ENCODE assay signal across 8 cellular contexts in genomic region chr1:26034504-26035202, GRCh38. TPM values are rescaled to one million over a fixed set of nuclear protein-coding genes. Genes with fewer than 3 reads are reported as not detected.
DNase-seq lines count a peak whose midpoint lies in the region; ATAC-seq, FAIRE-seq and TF ChIP-seq lines count a peak whose summit lies in the region.

No MANE protein-coding gene starts in this region.

- peak overlapping the region; percentile 53 to 87; a peak in 5 of 6 replicates for H3K27ac ChIP-seq in A549
- no peak overlapping the region for H3K27ac ChIP-seq in HL-60 (replicated peaks)
- H3K27ac ChIP-seq in GM12878 (ENCODE audit: control insufficient read depth, insufficient read depth) = no peak overlapping the region
- H3K27ac ChIP-seq in mesendoderm (ENCODE audit: low read depth, low read length) = no peak overlapping the region

- no peak for TF ChIP-seq CTCF in A549 (IDR thresholded peaks at IDR 0.05)
- TF ChIP-seq CTCF in HL-60 (IDR thresholded peaks at IDR 0.05; ENCODE audit: insufficient read depth, low read length) = no peak
- no peak for TF ChIP-seq CTCF in GM12878 (IDR thresholded peaks at IDR 0.05 in 2 of 3, conservative IDR thresholded peaks at IDR 0.05 in 1 of 3; ENCODE audit: control insufficient read depth in 2 of 3, extremely low read depth in 1 of 3, insufficient read depth in 1 of 3, low read depth in 3 of 3, low read length in 3 of 3)

- 71% methylated on average over 3 of the region's 15 CpGs for WGBS in A549 (ENCODE audit: missing lambda C conversion rate)
- WGBS in GM12878 (ENCODE audit: insufficient coverage, insufficient replicate concordance, low lambda C conversion rate, missing lambda C conversion rate) = 29% methylated on average over 15 of the region's 15 CpGs
- no CpG with 5 or more reads among the region's 15 CpGs for WGBS in mesendoderm (ENCODE audit: extremely low coverage, insufficient coverage, low lambda C conversion rate)

- no peak overlapping the region for H2BK15ac ChIP-seq in mesendoderm (replicated peaks; ENCODE audit: low read depth)

- peak overlapping the region; percentile 88 for H2AFZ ChIP-seq in GM12878 (ENCODE audit: control insufficient read depth, low read depth, low read length)

- H4K8ac ChIP-seq in mesendoderm (ENCODE audit: low read depth, low read length) = no peak overlapping the region

- no peak for TF ChIP-seq EP300 in A549 (IDR thresholded peaks at IDR 0.05)
- TF ChIP-seq EP300 in GM12878 (IDR thresholded peaks at IDR 0.05; ENCODE audit: borderline replicate concordance in 1 of 2, control insufficient read depth in 1 of 2, low read depth in 2 of 2, low read length in 2 of 2) = no peak

- H3K79me1 ChIP-seq in mesendoderm (ENCODE audit: low read length) = no peaks in the 10 kb centered on the region

- intact Hi-C loops in GM12878 (cut with micrococcal nuclease; ENCODE audit: unreplicated experiment) = loop anchor here (5.0 kb wide), 2 partner anchors 73 to 113 kb away; no protein-coding TSS in a partner anchor

- no peaks in the 10 kb centered on the region for H4K20me1 ChIP-seq in GM12878 (ENCODE audit: control insufficient read depth, insufficient read depth)

- no peak for FAIRE-seq in A549 (lab: Jason Lieb, UNC)
- no peak for FAIRE-seq in GM12878 (lab: Jason Lieb, UNC)

- H3K4me1 ChIP-seq in A549 (peaks cover 11% of the 10 kb centered on the region), GM12878 (ENCODE audit: control insufficient read depth, insufficient read depth, low read length) (peaks cover 10% of the 10 kb centered on the region; the same call in 1 of the 2 replicates), mesendoderm (ENCODE audit: control insufficient read depth, low read depth, low read length) (no peaks in the 10 kb centered on the region)

- H3K9ac ChIP-seq in GM12878 (ENCODE audit: control insufficient read depth, insufficient read depth, low read length) (peak overlapping the region; percentile 43; the same call in 1 of the 2 replicates), mesendoderm (ENCODE audit: low read length) (peak overlapping the region; percentile 75)

- peak overlapping the region; percentile 9 for H3K4ac ChIP-seq in mesendoderm (ENCODE audit: low read depth, low read length)

- H3K9me3 ChIP-seq in A549 = no peaks in the 10 kb centered on the region
- H3K9me3 ChIP-seq in GM12878 (replicated peaks; ENCODE audit: control insufficient read depth, insufficient read depth, low read length) = 0 out of 3 replicates have a peak, but pooled peaks cover 2% of the 10 kb centered on the region

- no peak overlapping the region for H3K23ac ChIP-seq in mesendoderm (ENCODE audit: low read length)

- H3K27me3 ChIP-seq in HL-60 (ENCODE audit: insufficient read depth, poor library complexity, severe bottlenecking) (peaks cover 2% of the 10 kb centered on the region), GM12878 (replicated peaks in 1 of 2; ENCODE audit: control insufficient read depth in 2 of 2, insufficient read depth in 2 of 2, low read length in 1 of 2) (peaks cover 0 to 2% of the 10 kb centered on the region in 2 experiments), mesendoderm (ENCODE audit: insufficient read depth, low read length, poor library complexity) (no peaks in the 10 kb centered on the region)

- no peak overlapping the region for H2AK5ac ChIP-seq in mesendoderm (ENCODE audit: low read length)

- H3K79me2 ChIP-seq in GM12878 (ENCODE audit: control insufficient read depth, insufficient read depth, low read length) (no peaks in the 10 kb centered on the region), mesendoderm (ENCODE audit: control insufficient read depth, insufficient read depth, low read length) (no peaks in the 10 kb centered on the region)

- TF ChIP-seq RAD21 in A549 (conservative IDR thresholded peaks at IDR 0.05 in 1 of 2, IDR thresholded peaks at IDR 0.05 in 1 of 2) (no peak), GM12878 (IDR thresholded peaks at IDR 0.05; ENCODE audit: insufficient read depth, low read depth, low read length) (no peak)

- in situ Hi-C loops in GM12878 (cut with MboI) = no loop called here

- H2BK120ac ChIP-seq in mesendoderm (ENCODE audit: low read depth, low read length) = no peak overlapping the region

- POLR2A ChIA-PET in A549 (lab: Yijun Ruan, JAX) (no interaction called here), GM12878 (lab: Charles Lee) (no interaction called here)

- no peaks in the 10 kb centered on the region for H3K36me3 ChIP-seq in GM12878 (ENCODE audit: control insufficient read depth in 2 of 2, insufficient read depth in 2 of 2, low read length in 1 of 2)
- H3K36me3 ChIP-seq in mesendoderm (ENCODE audit: control insufficient read depth, insufficient read depth, low read length) = no peaks in the 10 kb centered on the region

- CTCF ChIA-PET in A549 (lab: Yijun Ruan, JAX) (interaction anchor here (0.6 to 3.1 kb wide), 26 partner anchors 8 to 382 kb away, joined by 3 to 30 read pairs (median 4); partner anchors contain the start of genes EXTL1, SLC30A2 and ZNF593), GM12878 (lab: Yijun Ruan, JAX) (interaction anchor here (0.6 to 4.2 kb wide), 9 partner anchors 13 to 199 kb away, joined by 3 to 35 read pairs (median 4); partner anchors contain the start of genes EXTL1 and ZNF593)

- peak overlapping the region; percentile 93 for H3K56ac ChIP-seq in mesendoderm (ENCODE audit: low read length)

- ATAC-seq in A549 (peak; percentile 14 to 63; a peak in 3 of 6 replicates), GM12878 (no peak)

- RAD21 ChIA-PET in GM12878 (lab: Charles Lee; ENCODE audit: unreplicated experiment) = interaction anchor here (1.1 to 1.3 kb wide), 2 partner anchors 138 to 139 kb away, joined by 3 read pairs; no protein-coding TSS in a partner anchor

- SMC1A ChIA-PET in GM12878 (lab: Charles Lee; ENCODE audit: uncharacterized antibody, unreplicated experiment) = interaction anchor here (0.9 to 2.2 kb wide), 3 partner anchors 78 to 139 kb away, joined by 3 to 8 read pairs (median 3); no protein-coding TSS in a partner anchor

- H3K18ac ChIP-seq in mesendoderm (ENCODE audit: low read length) = peak overlapping the region; percentile 22

- no TSS peak for BruUV-seq in GM12878 (replicated peaks; lab: Mats Ljungman, UMichigan)

- H2BK5ac ChIP-seq in mesendoderm (ENCODE audit: low read length) = no peak overlapping the region

- TF ChIP-seq POLR2A in A549 (IDR thresholded peaks at IDR 0.05; ENCODE audit: low read length) = no peak
- TF ChIP-seq POLR2A in GM12878 (IDR thresholded peaks at IDR 0.05; ENCODE audit: low read depth, low read length) = no peak

- DNase-seq in A549 (ENCODE audit: low read depth in 1 of 2, low spot score in 1 of 2) = peak in 1 of 2 experiments; percentile 33
- DNase-seq in HL-60 (ENCODE audit: low read depth in 1 of 2, low spot score in 1 of 2) = no peak
- no peak for DNase-seq in GM12878 (ENCODE audit: low read depth, low spot score)
- DNase-seq in mesendoderm = no peak
- DNase-seq in DMS153 treated with DMSO at 0.1 percent for 48 hours (lab: John Stamatoyannopoulos, UW; ENCODE audit: unreplicated experiment) = no peak
- DNase-seq in ecto neural progenitor cell (ENCODE audit: low spot score) = no peak
- DNase-seq in AG20443 (ENCODE audit: low spot score) = no peak
- DNase-seq in AG08395 (ENCODE audit: low spot score) = no peak

- H3K4me2 ChIP-seq in A549 (peak overlapping the region; percentile 99), GM12878 (ENCODE audit: control insufficient read depth, insufficient read depth) (peak overlapping the region; percentile 100), mesendoderm (ENCODE audit: low read length) (peak overlapping the region; percentile 88)

- peak overlapping the region; percentile 70 for H3K4me3 ChIP-seq in A549
- H3K4me3 ChIP-seq in HL-60 (replicated peaks; ENCODE audit: insufficient read depth, low read length) = peak overlapping the region; percentile 83
- peak overlapping the region; percentile 86 for H3K4me3 ChIP-seq in GM12878
- peak overlapping the region; percentile 45 for H3K4me3 ChIP-seq in mesendoderm (ENCODE audit: low read length)

- H4K5ac ChIP-seq in mesendoderm (ENCODE audit: low read length) = no peak overlapping the region

RNA-seq across cellular contexts. Expression of gene SLC30A2, which starts 11.3 kb away (rescaled TPM):
- polyA plus RNA-seq in A549 (2011; rRNA removed) (not detected in 2 replicates), A549 (2017; fragmentation: RNase III; extraction: RNeasy Plus Mini Kit Qiagen cat#74134 plus additional on column Dnase treatment) (not detected in 3 replicates), GM12878 (2011; rRNA removed) (not detected in 2 replicates), GM12878 (2014; fragmentation: Illumina TruSeq; extraction: Trizol) (not detected in 2 replicates), GM12878 (2014; fragmentation: Nextera tagmentation; extraction: Ambion mirVana) (not detected), GM12878 (2014; rRNA removed) (not detected in 2 replicates), GM12878 (2016; fragmentation: Nextera tagmentation; extraction: Ambion mirVana) (not detected)
- not detected in 2 replicates for polyA plus RNA-seq in A549 (2012; cell fraction: cytosol; rRNA removed)
- polyA plus RNA-seq in A549 (2012; cell fraction: nucleus; rRNA removed) = not detected in 2 replicates
- not detected in 2 replicates for polyA minus RNA-seq in A549 (2011; rRNA and poly(A)+ RNA removed)
- total RNA-seq in GM12878 (2013; cell fraction: nucleolus; rRNA removed) = not detected in 2 replicates
- total RNA-seq in GM12878 (2014; rRNA removed) (not detected in 2 replicates), GM12878 (2014; rRNA removed; fragmentation: Illumina TruSeq; extraction: Trizol) (not detected in 2 replicates), GM12878 (2021) (0.13 TPM in 1 of 2 replicates, not detected in the other)
- polyA plus RNA-seq in GM12878 (2011; ENCODE audit: low read depth) = not detected
- polyA plus RNA-seq in GM12878 (2011; cell fraction: cytosol; rRNA removed) = not detected in 2 replicates
- polyA plus RNA-seq in GM12878 (2011; cell fraction: nucleus; rRNA removed) = not detected in 2 replicates
- polyA plus RNA-seq in GM12878 (2012) = not detected in 2 replicates
- not detected in 2 replicates for polyA minus RNA-seq in GM12878 (2011; rRNA and poly(A)+ RNA removed)
- not detected in 2 replicates for polyA minus RNA-seq in GM12878 (2011; cell fraction: cytosol; rRNA and poly(A)+ RNA removed)
- polyA minus RNA-seq in GM12878 (2011; cell fraction: nucleus; rRNA and poly(A)+ RNA removed) = not detected in 2 replicates
- polyA plus RNA-seq in mesendoderm (2013, experiment 1 of 2) = 0.35 TPM
- polyA plus RNA-seq in mesendoderm (2013, experiment 2 of 2) = 0.41 TPM

RNA-seq across cellular contexts. Expression of gene EXTL1, which starts 13.1 kb away (rescaled TPM):
- 0.03 and 0.09 TPM in 2 replicates for polyA plus RNA-seq in A549 (2011; rRNA removed)
- polyA plus RNA-seq in A549 (2012; cell fraction: cytosol; rRNA removed) = 0.03 TPM in 2 replicates
- polyA plus RNA-seq in A549 (2012; cell fraction: nucleus; rRNA removed) = 0.09 and 0.10 TPM in 2 replicates
- 0.04 to 0.07 TPM in 2 of 3 replicates, not detected in the other for polyA plus RNA-seq in A549 (2017; fragmentation: RNase III; extraction: RNeasy Plus Mini Kit Qiagen cat#74134 plus additional on column Dnase treatment)
- polyA minus RNA-seq in A549 (2011; rRNA and poly(A)+ RNA removed) = 0.15 TPM in 1 of 2 replicates, not detected in the other
- total RNA-seq in GM12878 (2013; cell fraction: nucleolus; rRNA removed) = not detected in 2 replicates
- not detected in 2 replicates for total RNA-seq in GM12878 (2014; rRNA removed)
- not detected in 2 replicates for total RNA-seq in GM12878 (2014; rRNA removed; fragmentation: Illumina TruSeq; extraction: Trizol)
- not detected in 2 replicates for total RNA-seq in GM12878 (2021)
- polyA plus RNA-seq in GM12878 (2011; ENCODE audit: low read depth) = not detected
- not detected in 2 replicates for polyA plus RNA-seq in GM12878 (2011; rRNA removed)
- polyA plus RNA-seq in GM12878 (2011; cell fraction: cytosol; rRNA removed) = not detected in 2 replicates
- polyA plus RNA-seq in GM12878 (2011; cell fraction: nucleus; rRNA removed) = not detected in 2 replicates
- not detected in 2 replicates for polyA plus RNA-seq in GM12878 (2012)
- not detected in 2 replicates for polyA plus RNA-seq in GM12878 (2014; fragmentation: Illumina TruSeq; extraction: Trizol)
- not detected for polyA plus RNA-seq in GM12878 (2014; fragmentation: Nextera tagmentation; extraction: Ambion mirVana)
- polyA plus RNA-seq in GM12878 (2014; rRNA removed) = not detected in 2 replicates
- not detected for polyA plus RNA-seq in GM12878 (2016; fragmentation: Nextera tagmentation; extraction: Ambion mirVana)
- not detected in 2 replicates for polyA minus RNA-seq in GM12878 (2011; rRNA and poly(A)+ RNA removed)
- polyA minus RNA-seq in GM12878 (2011; cell fraction: cytosol; rRNA and poly(A)+ RNA removed) = not detected in 2 replicates
- not detected in 2 replicates for polyA minus RNA-seq in GM12878 (2011; cell fraction: nucleus; rRNA and poly(A)+ RNA removed)
- polyA plus RNA-seq in mesendoderm (2013, experiment 1 of 2) = 0.21 TPM
- polyA plus RNA-seq in mesendoderm (2013, experiment 2 of 2) = 0.17 TPM

RNA-seq across cellular contexts. Expression of gene TRIM63, which starts 32.8 kb away (rescaled TPM):
- not detected in 2 replicates for polyA plus RNA-seq in A549 (2011; rRNA removed)
- not detected in 2 replicates for polyA plus RNA-seq in A549 (2012; cell fraction: cytosol; rRNA removed)
- not detected in 2 replicates for polyA plus RNA-seq in A549 (2012; cell fraction: nucleus; rRNA removed)
- polyA plus RNA-seq in A549 (2017; fragmentation: RNase III; extraction: RNeasy Plus Mini Kit Qiagen cat#74134 plus additional on column Dnase treatment) = not detected in 3 replicates
- not detected in 2 replicates for polyA minus RNA-seq in A549 (2011; rRNA and poly(A)+ RNA removed)
- not detected in 2 replicates for total RNA-seq in GM12878 (2013; cell fraction: nucleolus; rRNA removed)
- not detected in 2 replicates for total RNA-seq in GM12878 (2014; rRNA removed)
- total RNA-seq in GM12878 (2014; rRNA removed; fragmentation: Illumina TruSeq; extraction: Trizol) = not detected in 2 replicates
- total RNA-seq in GM12878 (2021) = not detected in 2 replicates
- not detected for polyA plus RNA-seq in GM12878 (2011; ENCODE audit: low read depth)
- polyA plus RNA-seq in GM12878 (2011; rRNA removed) = not detected in 2 replicates
- not detected in 2 replicates for polyA plus RNA-seq in GM12878 (2011; cell fraction: cytosol; rRNA removed)
- not detected in 2 replicates for polyA plus RNA-seq in GM12878 (2011; cell fraction: nucleus; rRNA removed)
- polyA plus RNA-seq in GM12878 (2012) = not detected in 2 replicates
- not detected in 2 replicates for polyA plus RNA-seq in GM12878 (2014; fragmentation: Illumina TruSeq; extraction: Trizol)
- polyA plus RNA-seq in GM12878 (2014; fragmentation: Nextera tagmentation; extraction: Ambion mirVana) = not detected
- not detected in 2 replicates for polyA plus RNA-seq in GM12878 (2014; rRNA removed)
- not detected for polyA plus RNA-seq in GM12878 (2016; fragmentation: Nextera tagmentation; extraction: Ambion mirVana)
- polyA minus RNA-seq in GM12878 (2011; rRNA and poly(A)+ RNA removed) = not detected in 2 replicates
- polyA minus RNA-seq in GM12878 (2011; cell fraction: cytosol; rRNA and poly(A)+ RNA removed) = not detected in 2 replicates
- polyA minus RNA-seq in GM12878 (2011; cell fraction: nucleus; rRNA and poly(A)+ RNA removed) = not detected in 2 replicates
- polyA plus RNA-seq in mesendoderm (2013, experiment 1 of 2) = not detected
- polyA plus RNA-seq in mesendoderm (2013, experiment 2 of 2) = 0.03 TPM

RNA-seq across cellular contexts. Expression of gene PAFAH2, which starts 36.8 kb away (rescaled TPM):
- 13.7 and 13.8 TPM in 2 replicates for polyA plus RNA-seq in A549 (2011; rRNA removed)
- 6.3 and 6.8 TPM in 2 replicates for polyA plus RNA-seq in A549 (2012; cell fraction: cytosol; rRNA removed)
- polyA plus RNA-seq in A549 (2012; cell fraction: nucleus; rRNA removed) = 3.9 and 5.0 TPM in 2 replicates
- polyA plus RNA-seq in A549 (2017; fragmentation: RNase III; extraction: RNeasy Plus Mini Kit Qiagen cat#74134 plus additional on column Dnase treatment) = 6.3 to 7.1 TPM (median 7.0 TPM) in 3 replicates
- polyA minus RNA-seq in A549 (2011; rRNA and poly(A)+ RNA removed) = 12.1 and 12.2 TPM in 2 replicates
- total RNA-seq in GM12878 (2013; cell fraction: nucleolus; rRNA removed) = 6.9 and 7.0 TPM in 2 replicates
- 4.9 and 5.2 TPM in 2 replicates for total RNA-seq in GM12878 (2014; rRNA removed)
- 5.9 and 6.8 TPM in 2 replicates for total RNA-seq in GM12878 (2014; rRNA removed; fragmentation: Illumina TruSeq; extraction: Trizol)
- total RNA-seq in GM12878 (2021) = 5.0 and 6.6 TPM in 2 replicates
- 2.3 TPM for polyA plus RNA-seq in GM12878 (2011; ENCODE audit: low read depth)
- 9.5 and 9.6 TPM in 2 replicates for polyA plus RNA-seq in GM12878 (2011; rRNA removed)
- 7.4 and 7.8 TPM in 2 replicates for polyA plus RNA-seq in GM12878 (2011; cell fraction: cytosol; rRNA removed)
- polyA plus RNA-seq in GM12878 (2011; cell fraction: nucleus; rRNA removed) = 4.0 and 5.2 TPM in 2 replicates
- 2.6 and 4.6 TPM in 2 replicates for polyA plus RNA-seq in GM12878 (2012)
- 5.3 and 6.5 TPM in 2 replicates for polyA plus RNA-seq in GM12878 (2014; fragmentation: Illumina TruSeq; extraction: Trizol)
- polyA plus RNA-seq in GM12878 (2014; fragmentation: Nextera tagmentation; extraction: Ambion mirVana) = 1 to 10 TPM; 3.0 to 4.0 TPM
- 6.9 and 7.0 TPM in 2 replicates for polyA plus RNA-seq in GM12878 (2014; rRNA removed)
- polyA plus RNA-seq in GM12878 (2016; fragmentation: Nextera tagmentation; extraction: Ambion mirVana) = 1 to 10 TPM; 6.5 to 7.7 TPM
- 7.3 and 7.5 TPM in 2 replicates for polyA minus RNA-seq in GM12878 (2011; rRNA and poly(A)+ RNA removed)
- 2.4 and 2.9 TPM in 2 replicates for polyA minus RNA-seq in GM12878 (2011; cell fraction: cytosol; rRNA and poly(A)+ RNA removed)
- polyA minus RNA-seq in GM12878 (2011; cell fraction: nucleus; rRNA and poly(A)+ RNA removed) = 2.3 and 3.9 TPM in 2 replicates
- polyA plus RNA-seq in mesendoderm (2013, experiment 1 of 2) = 4.6 TPM
- 4.5 TPM for polyA plus RNA-seq in mesendoderm (2013, experiment 2 of 2)

Comparison
In these comparisons a context has a peak if more than half of its experiments do, and no peak if none do; other contexts are left out.
1. H3K27ac ChIP-seq: peak in A549 (2 of 2); none in HL-60 (single experiment), GM12878 (single experiment) and mesendoderm (single experiment).
2. Peak in every context shown above with its lines, with median percentiles within 50 percentile points of each other: H3K4me2 ChIP-seq and H3K4me3 ChIP-seq.